28 cellular contexts compared by ENCODE assay signal in the genomic region with DNA sequence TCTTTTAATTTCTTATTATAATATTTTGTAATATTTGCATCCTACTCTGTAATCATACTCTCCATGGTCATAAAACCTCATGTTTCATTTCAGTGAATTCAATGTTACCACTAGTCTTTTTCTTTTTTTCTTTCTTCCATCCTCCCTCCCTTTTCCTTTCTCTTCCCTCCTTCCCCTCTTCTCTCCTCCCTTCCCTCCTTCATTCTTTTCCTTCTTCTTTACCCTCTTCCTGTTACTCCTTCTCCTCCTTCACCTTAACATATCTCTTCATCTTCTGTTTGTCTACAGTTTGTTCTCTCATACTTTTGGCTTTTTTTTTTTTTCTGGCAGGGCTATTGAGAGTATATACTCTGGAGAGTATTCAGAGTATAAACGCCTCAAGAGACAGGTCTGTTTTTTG.
"Had no signal": no experiment of that assay in that cellular context is flagged by ENCODE, and none has a peak within 500 bp of the region (broad histone marks: within the 10 kb centered on the region; RNA-seq: fewer than 3 reads in every experiment).

No MANE protein-coding gene starts in this region.

- H3K4me3 ChIP-seq: coronary artery, dorsolateral prefrontal cortex, gastrocnemius medialis, heart left ventricle had no signal

- DNase-seq: activated CD4-positive, alpha-beta memory T cell treated with anti-CD3 and anti-CD28 coated beads for 36 hours; activated CD4-positive, alpha-beta T cell treated with anti-CD3 and anti-CD28 coated beads for 36 hours; activated CD4-positive, alpha-beta T cell treated with anti-CD3 and anti-CD28 coated beads, Interleukin-2, amount 10 ng/mL, durations not matched to agents 24 days and 14 days; activated CD4-positive, CD25-positive, alpha-beta regulatory T cell; activated CD4-positive, CD25-positive, alpha-beta regulatory T cell treated with anti-CD3 and anti-CD28 coated beads, Interleukin-2, amount 50 U/mL, for 72 hours; activated CD8-positive, alpha-beta memory T cell treated with anti-CD3 and anti-CD28 coated beads, Interleukin-2, amount 10 ng/mL, durations not matched to agents 7 days and 5 days; activated CD8-positive, alpha-beta memory T cell treated with anti-CD3 and anti-CD28 coated beads, Interleukin-2, amount 50 U/mL, for 4 hours; activated CD8-positive, alpha-beta T cell treated with anti-CD3 and anti-CD28 coated beads, Interleukin-2, amount 10 ng/mL, durations not matched to agents 7 days and 5 days; activated gamma-delta T cell treated with Interleukin-2 at 50 U/mL for 16 hours; activated naive CD4-positive, alpha-beta T cell treated with anti-CD3 and anti-CD28 coated beads, Interleukin-2, amount 50 U/mL, for 16 hours; activated naive CD4-positive, alpha-beta T cell treated with Interleukin-2 at 50 U/mL for 16 hours; activated T-cell treated with anti-CD3 and anti-CD28 coated beads, Interleukin-2, amount 50 U/mL, for 1 hour; activated T-cell treated with anti-CD3 and anti-CD28 coated beads, Interleukin-2, amount 50 U/mL, for 48 hours; amniotic stem cell; anterior cingulate cortex; brain microvascular endothelial cell; dorsolateral prefrontal cortex; effector memory CD4-positive, alpha-beta T cell; endodermal cell; foreskin keratinocyte; gastrocnemius medialis; glutamatergic neuron; heart left ventricle; T1000 had no signal

- H3K4me1 ChIP-seq: foreskin keratinocyte, gastrocnemius medialis had no signal

- H3K9me3 ChIP-seq: gastrocnemius medialis had no signal

- H3K27ac ChIP-seq: brain microvascular endothelial cell, coronary artery, dorsolateral prefrontal cortex, foreskin keratinocyte, gastrocnemius medialis, heart left ventricle had no signal

- H3K27me3 ChIP-seq: brain microvascular endothelial cell, foreskin keratinocyte, gastrocnemius medialis, heart left ventricle had no signal

- H3K36me3 ChIP-seq: brain microvascular endothelial cell, gastrocnemius medialis, heart left ventricle had no signal

- FAIRE-seq: astrocyte, bronchial epithelial cell had no signal

- ATAC-seq: activated CD4-positive, alpha-beta T cell treated with anti-CD3 and anti-CD28 coated beads for 36 hours; activated CD8-positive, alpha-beta memory T cell treated with anti-CD3 and anti-CD28 coated beads, Interleukin-2, amount 10 ng/mL, durations not matched to agents 7 days and 5 days; activated CD8-positive, alpha-beta T cell treated with anti-CD3 and anti-CD28 coated beads, Interleukin-2, amount 10 ng/mL, durations not matched to agents 7 days and 5 days; esophagus mucosa; foreskin keratinocyte; gastrocnemius medialis; heart left ventricle had no signal
